In the genomic region with DNA sequence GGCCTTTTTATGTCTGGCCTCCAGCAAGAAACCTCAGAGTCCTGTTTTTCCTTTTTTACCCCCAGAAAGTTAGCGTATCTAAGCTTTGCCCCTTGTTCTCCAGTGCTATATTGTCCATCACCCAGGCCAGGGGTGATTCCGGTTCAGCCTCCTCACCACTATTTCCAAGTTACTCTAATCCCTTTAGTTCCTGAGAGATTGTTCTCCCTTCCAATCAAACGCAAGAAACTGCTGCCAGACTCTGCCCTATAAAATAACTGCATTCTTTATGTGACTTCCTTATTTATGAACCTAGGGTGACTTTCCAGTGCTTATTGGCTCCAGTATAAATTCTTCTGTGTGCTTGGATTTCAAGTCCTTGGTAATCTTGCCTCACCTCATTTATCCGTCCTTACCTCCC, we compare ENCODE assay signal across 18 cellular contexts.
"Had no signal": no experiment of that assay in that cellular context is flagged by ENCODE, and none has a peak within 500 bp of the region (broad histone marks: within the 10 kb centered on the region; RNA-seq: fewer than 3 reads in every experiment).

No MANE protein-coding gene starts in this region.

- H3K9me3 Mint-ChIP-seq: activated CD8-positive, alpha-beta T cell treated with anti-CD3 and anti-CD28 coated beads for 36 hours; activated T-cell treated with anti-CD3 and anti-CD28 coated beads, Interleukin-2, amount 50 U/mL, for 4 hours; T-cell had no signal

- H3K27me3 Mint-ChIP-seq: activated CD8-positive, alpha-beta T cell treated with anti-CD3 and anti-CD28 coated beads for 36 hours had no signal

- H3K4me3 Mint-ChIP-seq: activated CD8-positive, alpha-beta T cell treated with anti-CD3 and anti-CD28 coated beads for 36 hours; activated T-cell treated with anti-CD3 and anti-CD28 coated beads, Interleukin-2, amount 50 U/mL, for 4 hours; T-cell had no signal

- H3K27ac Mint-ChIP-seq: activated CD8-positive, alpha-beta T cell treated with anti-CD3 and anti-CD28 coated beads for 36 hours; T-cell had no signal

- H3K4me3 ChIP-seq: dorsolateral prefrontal cortex, hepatocyte, left ventricle myocardium inferior, psoas muscle, stomach, testis, upper lobe of right lung had no signal

- H3K36me3 Mint-ChIP-seq: T-cell had no signal

- ATAC-seq: activated CD8-positive, alpha-beta T cell treated with anti-CD3 and anti-CD28 coated beads for 36 hours; activated T-cell treated with anti-CD3 and anti-CD28 coated beads, Interleukin-2, amount 50 U/mL, for 4 hours; sciatic nerve; T-cell; upper lobe of right lung had no signal

- H3K4me1 Mint-ChIP-seq: T-cell had no signal

- FAIRE-seq: astrocyte, keratinocyte had no signal

- DNase-seq: activated CD4-positive, alpha-beta T cell treated with anti-CD3 and anti-CD28 coated beads for 48 hours; activated CD8-positive, alpha-beta T cell treated with anti-CD3 and anti-CD28 coated beads for 36 hours; activated effector memory CD4-positive, alpha-beta T cell treated with Interleukin-2 at 50 U/mL for 16 hours; activated naive CD4-positive, alpha-beta T cell treated with anti-CD3 and anti-CD28 coated beads, Interleukin-2, amount 50 U/mL, for 16 hours; activated T-cell treated with anti-CD3 and anti-CD28 coated beads, Interleukin-2, amount 50 U/mL, for 4 hours; dorsolateral prefrontal cortex; erythroblast; left ventricle myocardium inferior; mesenchymal stem cell; psoas muscle; stomach; T-cell; testis; upper lobe of right lung had no signal
